In the genomic region with DNA sequence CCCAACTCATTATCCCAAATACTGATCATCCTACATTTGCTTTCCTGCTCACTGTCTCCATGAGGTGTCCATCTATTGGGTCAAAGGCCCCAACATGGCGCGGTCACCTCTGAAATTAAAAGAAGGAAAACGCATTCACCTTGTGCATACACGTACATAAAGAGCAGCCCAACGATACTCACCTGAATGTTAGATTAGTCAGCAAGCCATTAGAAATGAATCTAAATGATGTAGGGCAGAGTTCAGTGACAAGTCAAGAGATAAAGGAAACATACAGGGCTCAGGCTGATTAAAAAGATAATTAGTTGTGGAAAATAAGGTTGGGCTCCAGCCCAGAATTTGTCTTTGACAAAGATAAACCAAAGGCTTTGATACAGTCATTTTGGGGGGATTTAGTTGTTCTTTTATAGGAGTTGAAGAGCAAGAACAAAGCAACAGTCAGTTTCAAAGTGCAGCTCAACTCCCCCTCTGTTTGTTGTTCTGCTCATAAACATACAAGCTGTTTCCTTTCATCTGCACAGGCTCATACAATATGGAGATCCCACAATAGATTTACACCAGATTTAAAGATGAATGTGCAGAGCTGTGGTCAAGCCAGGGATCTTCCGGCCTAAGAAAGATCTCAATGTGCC, we compare ENCODE assay signal across 1 cellular context.
TF ChIP-seq lines count a peak whose summit lies in the region.

No MANE protein-coding gene starts in this region.

TF ChIP-seq in HepG2, 621 proteins besides CTCF, POLR2A, EP300 and RAD21 (continues in another document):
- TF ChIP-seq FOXA1 (IDR thresholded peaks at IDR 0.05) (no peak), FOXA1 (CRISPR knock-in tag; IDR thresholded peaks at IDR 0.05) (0 out of 2 replicates have a peak, but pooled peaks have one; percentile 21), NCOR1 (IDR thresholded peaks at IDR 0.05; ENCODE audit: borderline replicate concordance, low read length) (peak; percentile 58; the same call in 1 of the 2 replicates), FLYWCH1 (CRISPR knock-in tag; IDR thresholded peaks at IDR 0.05) (no peak), MYNN (CRISPR knock-in tag; IDR thresholded peaks at IDR 0.05; ENCODE audit: low read depth) (no peak), GZF1 (CRISPR knock-in tag; IDR thresholded peaks at IDR 0.05) (no peak), PPARG (CRISPR knock-in tag; conservative IDR thresholded peaks at IDR 0.05) (peak; percentile 54; the same call in 1 of the 2 replicates), CEBPB (IDR thresholded peaks at IDR 0.05; ENCODE audit: borderline replicate concordance, low read depth, low read length) (no peak), KDM6A (CRISPR knock-in tag; IDR thresholded peaks at IDR 0.05; ENCODE audit: low read depth) (no peak), ZBTB7A (CRISPR knock-in tag; IDR thresholded peaks at IDR 0.05) (no peak), TBX2 (CRISPR knock-in tag; IDR thresholded peaks at IDR 0.05; ENCODE audit: borderline replicate concordance) (peak; percentile 22; the same call in 1 of the 2 replicates), MTA1 (CRISPR knock-in tag; IDR thresholded peaks at IDR 0.05; ENCODE audit: borderline replicate concordance) (no peak), CCAR2 (optimal IDR thresholded peaks at IDR 0.05; ENCODE audit: low read depth, low read length) (no peak)
- TF ChIP-seq, protein P1, sequence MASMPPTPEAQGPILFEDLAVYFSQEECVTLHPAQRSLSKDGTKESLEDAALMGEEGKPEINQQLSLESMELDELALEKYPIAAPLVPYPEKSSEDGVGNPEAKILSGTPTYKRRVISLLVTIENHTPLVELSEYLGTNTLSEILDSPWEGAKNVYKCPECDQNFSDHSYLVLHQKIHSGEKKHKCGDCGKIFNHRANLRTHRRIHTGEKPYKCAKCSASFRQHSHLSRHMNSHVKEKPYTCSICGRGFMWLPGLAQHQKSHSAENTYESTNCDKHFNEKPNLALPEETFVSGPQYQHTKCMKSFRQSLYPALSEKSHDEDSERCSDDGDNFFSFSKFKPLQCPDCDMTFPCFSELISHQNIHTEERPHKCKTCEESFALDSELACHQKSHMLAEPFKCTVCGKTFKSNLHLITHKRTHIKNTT (CRISPR knock-in tag; IDR thresholded peaks at IDR 0.05), result no peak
- TF ChIP-seq, protein P2, sequence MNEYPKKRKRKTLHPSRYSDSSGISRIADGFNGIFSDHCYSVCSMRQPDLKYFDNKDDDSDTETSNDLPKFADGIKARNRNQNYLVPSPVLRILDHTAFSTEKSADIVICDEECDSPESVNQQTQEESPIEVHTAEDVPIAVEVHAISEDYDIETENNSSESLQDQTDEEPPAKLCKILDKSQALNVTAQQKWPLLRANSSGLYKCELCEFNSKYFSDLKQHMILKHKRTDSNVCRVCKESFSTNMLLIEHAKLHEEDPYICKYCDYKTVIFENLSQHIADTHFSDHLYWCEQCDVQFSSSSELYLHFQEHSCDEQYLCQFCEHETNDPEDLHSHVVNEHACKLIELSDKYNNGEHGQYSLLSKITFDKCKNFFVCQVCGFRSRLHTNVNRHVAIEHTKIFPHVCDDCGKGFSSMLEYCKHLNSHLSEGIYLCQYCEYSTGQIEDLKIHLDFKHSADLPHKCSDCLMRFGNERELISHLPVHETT (CRISPR knock-in tag; conservative IDR thresholded peaks at IDR 0.05), result no peak
- TF ChIP-seq, protein P3, sequence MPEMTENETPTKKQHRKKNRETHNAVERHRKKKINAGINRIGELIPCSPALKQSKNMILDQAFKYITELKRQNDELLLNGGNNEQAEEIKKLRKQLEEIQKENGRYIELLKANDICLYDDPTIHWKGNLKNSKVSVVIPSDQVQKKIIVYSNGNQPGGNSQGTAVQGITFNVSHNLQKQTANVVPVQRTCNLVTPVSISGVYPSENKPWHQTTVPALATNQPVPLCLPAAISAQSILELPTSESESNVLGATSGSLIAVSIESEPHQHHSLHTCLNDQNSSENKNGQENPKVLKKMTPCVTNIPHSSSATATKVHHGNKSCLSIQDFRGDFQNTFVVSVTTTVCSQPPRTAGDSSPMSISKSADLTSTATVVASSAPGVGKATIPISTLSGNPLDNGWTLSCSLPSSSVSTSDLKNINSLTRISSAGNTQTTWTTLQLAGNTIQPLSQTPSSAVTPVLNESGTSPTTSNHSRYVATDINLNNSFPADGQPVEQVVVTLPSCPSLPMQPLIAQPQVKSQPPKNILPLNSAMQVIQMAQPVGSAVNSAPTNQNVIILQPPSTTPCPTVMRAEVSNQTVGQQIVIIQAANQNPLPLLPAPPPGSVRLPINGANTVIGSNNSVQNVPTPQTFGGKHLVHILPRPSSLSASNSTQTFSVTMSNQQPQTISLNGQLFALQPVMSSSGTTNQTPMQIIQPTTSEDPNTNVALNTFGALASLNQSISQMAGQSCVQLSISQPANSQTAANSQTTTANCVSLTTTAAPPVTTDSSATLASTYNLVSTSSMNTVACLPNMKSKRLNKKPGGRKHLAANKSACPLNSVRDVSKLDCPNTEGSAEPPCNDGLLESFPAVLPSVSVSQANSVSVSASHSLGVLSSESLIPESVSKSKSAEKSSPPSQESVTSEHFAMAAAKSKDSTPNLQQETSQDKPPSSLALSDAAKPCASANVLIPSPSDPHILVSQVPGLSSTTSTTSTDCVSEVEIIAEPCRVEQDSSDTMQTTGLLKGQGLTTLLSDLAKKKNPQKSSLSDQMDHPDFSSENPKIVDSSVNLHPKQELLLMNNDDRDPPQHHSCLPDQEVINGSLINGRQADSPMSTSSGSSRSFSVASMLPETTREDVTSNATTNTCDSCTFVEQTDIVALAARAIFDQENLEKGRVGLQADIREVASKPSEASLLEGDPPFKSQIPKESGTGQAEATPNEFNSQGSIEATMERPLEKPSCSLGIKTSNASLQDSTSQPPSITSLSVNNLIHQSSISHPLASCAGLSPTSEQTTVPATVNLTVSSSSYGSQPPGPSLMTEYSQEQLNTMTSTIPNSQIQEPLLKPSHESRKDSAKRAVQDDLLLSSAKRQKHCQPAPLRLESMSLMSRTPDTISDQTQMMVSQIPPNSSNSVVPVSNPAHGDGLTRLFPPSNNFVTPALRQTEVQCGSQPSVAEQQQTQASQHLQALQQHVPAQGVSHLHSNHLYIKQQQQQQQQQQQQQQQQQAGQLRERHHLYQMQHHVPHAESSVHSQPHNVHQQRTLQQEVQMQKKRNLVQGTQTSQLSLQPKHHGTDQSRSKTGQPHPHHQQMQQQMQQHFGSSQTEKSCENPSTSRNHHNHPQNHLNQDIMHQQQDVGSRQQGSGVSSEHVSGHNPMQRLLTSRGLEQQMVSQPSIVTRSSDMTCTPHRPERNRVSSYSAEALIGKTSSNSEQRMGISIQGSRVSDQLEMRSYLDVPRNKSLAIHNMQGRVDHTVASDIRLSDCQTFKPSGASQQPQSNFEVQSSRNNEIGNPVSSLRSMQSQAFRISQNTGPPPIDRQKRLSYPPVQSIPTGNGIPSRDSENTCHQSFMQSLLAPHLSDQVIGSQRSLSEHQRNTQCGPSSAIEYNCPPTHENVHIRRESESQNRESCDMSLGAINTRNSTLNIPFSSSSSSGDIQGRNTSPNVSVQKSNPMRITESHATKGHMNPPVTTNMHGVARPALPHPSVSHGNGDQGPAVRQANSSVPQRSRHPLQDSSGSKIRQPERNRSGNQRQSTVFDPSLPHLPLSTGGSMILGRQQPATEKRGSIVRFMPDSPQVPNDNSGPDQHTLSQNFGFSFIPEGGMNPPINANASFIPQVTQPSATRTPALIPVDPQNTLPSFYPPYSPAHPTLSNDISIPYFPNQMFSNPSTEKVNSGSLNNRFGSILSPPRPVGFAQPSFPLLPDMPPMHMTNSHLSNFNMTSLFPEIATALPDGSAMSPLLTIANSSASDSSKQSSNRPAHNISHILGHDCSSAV (CRISPR knock-in tag; IDR thresholded peaks at IDR 0.05; ENCODE audit: borderline replicate concordance), result no peak
- TF ChIP-seq, protein P4, sequence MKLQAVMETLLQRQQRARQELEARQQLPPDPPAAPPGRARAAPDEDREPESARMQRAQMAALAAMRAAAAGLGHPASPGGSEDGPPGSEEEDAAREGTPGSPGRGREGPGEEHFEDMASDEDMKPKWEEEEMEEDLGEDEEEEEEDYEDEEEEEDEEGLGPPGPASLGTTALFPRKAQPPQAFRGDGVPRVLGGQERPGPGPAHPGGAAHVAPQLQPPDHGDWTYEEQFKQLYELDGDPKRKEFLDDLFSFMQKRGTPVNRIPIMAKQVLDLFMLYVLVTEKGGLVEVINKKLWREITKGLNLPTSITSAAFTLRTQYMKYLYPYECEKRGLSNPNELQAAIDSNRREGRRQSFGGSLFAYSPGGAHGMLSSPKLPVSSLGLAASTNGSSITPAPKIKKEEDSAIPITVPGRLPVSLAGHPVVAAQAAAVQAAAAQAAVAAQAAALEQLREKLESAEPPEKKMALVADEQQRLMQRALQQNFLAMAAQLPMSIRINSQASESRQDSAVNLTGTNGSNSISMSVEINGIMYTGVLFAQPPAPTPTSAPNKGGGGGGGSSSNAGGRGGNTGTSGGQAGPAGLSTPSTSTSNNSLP (IDR thresholded peaks at IDR 0.05; ENCODE audit: low read depth, low read length), result peak; percentile 58; the same call in 1 of the 2 replicates
- TF ChIP-seq, protein P5, sequence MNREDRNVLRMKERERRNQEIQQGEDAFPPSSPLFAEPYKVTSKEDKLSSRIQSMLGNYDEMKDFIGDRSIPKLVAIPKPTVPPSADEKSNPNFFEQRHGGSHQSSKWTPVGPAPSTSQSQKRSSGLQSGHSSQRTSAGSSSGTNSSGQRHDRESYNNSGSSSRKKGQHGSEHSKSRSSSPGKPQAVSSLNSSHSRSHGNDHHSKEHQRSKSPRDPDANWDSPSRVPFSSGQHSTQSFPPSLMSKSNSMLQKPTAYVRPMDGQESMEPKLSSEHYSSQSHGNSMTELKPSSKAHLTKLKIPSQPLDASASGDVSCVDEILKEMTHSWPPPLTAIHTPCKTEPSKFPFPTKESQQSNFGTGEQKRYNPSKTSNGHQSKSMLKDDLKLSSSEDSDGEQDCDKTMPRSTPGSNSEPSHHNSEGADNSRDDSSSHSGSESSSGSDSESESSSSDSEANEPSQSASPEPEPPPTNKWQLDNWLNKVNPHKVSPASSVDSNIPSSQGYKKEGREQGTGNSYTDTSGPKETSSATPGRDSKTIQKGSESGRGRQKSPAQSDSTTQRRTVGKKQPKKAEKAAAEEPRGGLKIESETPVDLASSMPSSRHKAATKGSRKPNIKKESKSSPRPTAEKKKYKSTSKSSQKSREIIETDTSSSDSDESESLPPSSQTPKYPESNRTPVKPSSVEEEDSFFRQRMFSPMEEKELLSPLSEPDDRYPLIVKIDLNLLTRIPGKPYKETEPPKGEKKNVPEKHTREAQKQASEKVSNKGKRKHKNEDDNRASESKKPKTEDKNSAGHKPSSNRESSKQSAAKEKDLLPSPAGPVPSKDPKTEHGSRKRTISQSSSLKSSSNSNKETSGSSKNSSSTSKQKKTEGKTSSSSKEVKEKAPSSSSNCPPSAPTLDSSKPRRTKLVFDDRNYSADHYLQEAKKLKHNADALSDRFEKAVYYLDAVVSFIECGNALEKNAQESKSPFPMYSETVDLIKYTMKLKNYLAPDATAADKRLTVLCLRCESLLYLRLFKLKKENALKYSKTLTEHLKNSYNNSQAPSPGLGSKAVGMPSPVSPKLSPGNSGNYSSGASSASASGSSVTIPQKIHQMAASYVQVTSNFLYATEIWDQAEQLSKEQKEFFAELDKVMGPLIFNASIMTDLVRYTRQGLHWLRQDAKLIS (CRISPR knock-in tag; IDR thresholded peaks at IDR 0.05), result no peak
- TF ChIP-seq, protein P6, sequence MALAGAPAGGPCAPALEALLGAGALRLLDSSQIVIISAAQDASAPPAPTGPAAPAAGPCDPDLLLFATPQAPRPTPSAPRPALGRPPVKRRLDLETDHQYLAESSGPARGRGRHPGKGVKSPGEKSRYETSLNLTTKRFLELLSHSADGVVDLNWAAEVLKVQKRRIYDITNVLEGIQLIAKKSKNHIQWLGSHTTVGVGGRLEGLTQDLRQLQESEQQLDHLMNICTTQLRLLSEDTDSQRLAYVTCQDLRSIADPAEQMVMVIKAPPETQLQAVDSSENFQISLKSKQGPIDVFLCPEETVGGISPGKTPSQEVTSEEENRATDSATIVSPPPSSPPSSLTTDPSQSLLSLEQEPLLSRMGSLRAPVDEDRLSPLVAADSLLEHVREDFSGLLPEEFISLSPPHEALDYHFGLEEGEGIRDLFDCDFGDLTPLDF (CRISPR knock-in tag; IDR thresholded peaks at IDR 0.05), result no peak
- TF ChIP-seq, protein P7, sequence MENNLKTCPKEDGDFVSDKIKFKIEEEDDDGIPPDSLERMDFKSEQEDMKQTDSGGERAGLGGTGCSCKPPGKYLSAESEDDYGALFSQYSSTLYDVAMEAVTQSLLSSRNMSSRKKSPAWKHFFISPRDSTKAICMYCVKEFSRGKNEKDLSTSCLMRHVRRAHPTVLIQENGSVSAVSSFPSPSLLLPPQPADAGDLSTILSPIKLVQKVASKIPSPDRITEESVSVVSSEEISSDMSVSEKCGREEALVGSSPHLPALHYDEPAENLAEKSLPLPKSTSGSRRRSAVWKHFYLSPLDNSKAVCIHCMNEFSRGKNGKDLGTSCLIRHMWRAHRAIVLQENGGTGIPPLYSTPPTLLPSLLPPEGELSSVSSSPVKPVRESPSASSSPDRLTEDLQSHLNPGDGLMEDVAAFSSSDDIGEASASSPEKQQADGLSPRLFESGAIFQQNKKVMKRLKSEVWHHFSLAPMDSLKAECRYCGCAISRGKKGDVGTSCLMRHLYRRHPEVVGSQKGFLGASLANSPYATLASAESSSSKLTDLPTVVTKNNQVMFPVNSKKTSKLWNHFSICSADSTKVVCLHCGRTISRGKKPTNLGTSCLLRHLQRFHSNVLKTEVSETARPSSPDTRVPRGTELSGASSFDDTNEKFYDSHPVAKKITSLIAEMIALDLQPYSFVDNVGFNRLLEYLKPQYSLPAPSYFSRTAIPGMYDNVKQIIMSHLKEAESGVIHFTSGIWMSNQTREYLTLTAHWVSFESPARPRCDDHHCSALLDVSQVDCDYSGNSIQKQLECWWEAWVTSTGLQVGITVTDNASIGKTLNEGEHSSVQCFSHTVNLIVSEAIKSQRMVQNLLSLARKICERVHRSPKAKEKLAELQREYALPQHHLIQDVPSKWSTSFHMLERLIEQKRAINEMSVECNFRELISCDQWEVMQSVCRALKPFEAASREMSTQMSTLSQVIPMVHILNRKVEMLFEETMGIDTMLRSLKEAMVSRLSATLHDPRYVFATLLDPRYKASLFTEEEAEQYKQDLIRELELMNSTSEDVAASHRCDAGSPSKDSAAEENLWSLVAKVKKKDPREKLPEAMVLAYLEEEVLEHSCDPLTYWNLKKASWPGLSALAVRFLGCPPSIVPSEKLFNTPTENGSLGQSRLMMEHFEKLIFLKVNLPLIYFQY (CRISPR knock-in tag; IDR thresholded peaks at IDR 0.05; ENCODE audit: borderline replicate concordance), result no peak
